In genomic region chr18:3649559-3650426, GRCh38 we compare ENCODE assay signal across 11 cellular contexts.
DNase-seq lines count a peak whose midpoint lies in the region; ATAC-seq and TF ChIP-seq lines count a peak whose summit lies in the region.
"Had no signal": no experiment of that assay in that cellular context is flagged by ENCODE, and none has a peak within 500 bp of the region (broad histone marks: within the 10 kb centered on the region; RNA-seq: fewer than 3 reads in every experiment).

No MANE protein-coding gene starts in this region.

- peaks cover 8% of the 10 kb centered on the region; the same call in 2 of the 3 replicates for H3K36me3 Mint-ChIP-seq in GM23338 (ENCODE audit: low read depth)
- no peaks in the 10 kb centered on the region for H3K36me3 Mint-ChIP-seq in effector memory CD8-positive, alpha-beta T cell (ENCODE audit: insufficient read depth)

- H3K36me3 ChIP-seq in GM23338 (ENCODE audit: insufficient read depth): no peaks in the 10 kb centered on the region

- peak overlapping the region; percentile 53; the same call in 1 of the 2 replicates for H3K27ac ChIP-seq in GM23338 (ENCODE audit: low read depth)

- no peak for ATAC-seq in GM23338
- ATAC-seq in effector memory CD8-positive, alpha-beta T cell (replicated peaks): no peak

- intact Hi-C loops in posterior vena cava (cut with DNase I): no loop called here

- no peak overlapping the region for H3K4me3 ChIP-seq in GM23338

- DNase-seq in GM23338 (ENCODE audit: low spot score) (no peak), SW480 (ENCODE audit: low spot score) (peak; percentile 75), fibroblast of peridontal ligament (ENCODE audit: extremely low read depth) (peak; percentile 60), posterior vena cava (ENCODE audit: low spot score) (peak; percentile 88), inferior parietal cortex (ENCODE audit: extremely low spot score) (no peak)
- DNase-seq in effector memory CD8-positive, alpha-beta T cell: no peak
- no peak for DNase-seq in activated CD4-positive, alpha-beta T cell treated with anti-CD3 and anti-CD28 coated beads for 4 hours
- DNase-seq in stimulated activated naive CD4-positive, alpha-beta T cell (lab: John Stamatoyannopoulos, UW): no peak
- DNase-seq: activated naive CD4-positive, alpha-beta T cell treated with anti-CD3 and anti-CD28 coated beads for 36 hours; GDM1; NCI-H1930 had no signal

- TF ChIP-seq CTCF in GM23338 (conservative IDR thresholded peaks at IDR 0.05; ENCODE audit: low read depth in 2 of 2): no peak

- H3F3A ChIP-seq in GM23338 (replicated peaks; ENCODE audit: low read depth): peaks cover 16% of the 10 kb centered on the region

- no peak overlapping the region for H3K27ac Mint-ChIP-seq in GM23338
- H3K27ac Mint-ChIP-seq in effector memory CD8-positive, alpha-beta T cell: no peak overlapping the region
- H3K27ac Mint-ChIP-seq: activated naive CD4-positive, alpha-beta T cell treated with anti-CD3 and anti-CD28 coated beads for 36 hours had no signal

- H3K9me3 Mint-ChIP-seq in GM23338: no peaks in the 10 kb centered on the region
- no peaks in the 10 kb centered on the region for H3K9me3 Mint-ChIP-seq in effector memory CD8-positive, alpha-beta T cell
- H3K9me3 Mint-ChIP-seq: activated naive CD4-positive, alpha-beta T cell treated with anti-CD3 and anti-CD28 coated beads for 36 hours had no signal

- H3K4me1 ChIP-seq in GM23338 (ENCODE audit: insufficient read depth): peaks cover 40% of the 10 kb centered on the region

- H3K79me2 ChIP-seq in GM23338 (replicated peaks; ENCODE audit: insufficient read depth): no peaks in the 10 kb centered on the region

- no peak overlapping the region for H3K4me3 Mint-ChIP-seq in GM23338
- no peak overlapping the region for H3K4me3 Mint-ChIP-seq in effector memory CD8-positive, alpha-beta T cell
- H3K4me3 Mint-ChIP-seq: activated naive CD4-positive, alpha-beta T cell treated with anti-CD3 and anti-CD28 coated beads for 36 hours had no signal

- H3K27me3 ChIP-seq in GM23338 (ENCODE audit: insufficient read depth): no peaks in the 10 kb centered on the region

- H3K4me1 Mint-ChIP-seq in GM23338: peaks cover 34% of the 10 kb centered on the region
- peaks cover 3% of the 10 kb centered on the region in 2 donors for H3K4me1 Mint-ChIP-seq in effector memory CD8-positive, alpha-beta T cell (ENCODE audit: low read depth in 2 of 2)

- 0 out of 2 replicates have a peak overlapping the region, but pooled peaks have one; percentile 50 for H3K4me2 ChIP-seq in GM23338

- H4K20me1 ChIP-seq in GM23338 (replicated peaks; ENCODE audit: insufficient read depth): no peaks in the 10 kb centered on the region

- H3K27me3 Mint-ChIP-seq in GM23338 (ENCODE audit: insufficient read depth, low read depth, poor library complexity): peaks cover 14% of the 10 kb centered on the region
- no peaks in the 10 kb centered on the region for H3K27me3 Mint-ChIP-seq in effector memory CD8-positive, alpha-beta T cell

- no peaks in the 10 kb centered on the region for H3K9me2 ChIP-seq in GM23338 (ENCODE audit: insufficient read depth)

- H2AFZ ChIP-seq in GM23338: no peak overlapping the region

TF ChIP-seq in GM23338, 12 proteins besides CTCF, POLR2A, EP300 and RAD21:
- TF ChIP-seq, protein P1, sequence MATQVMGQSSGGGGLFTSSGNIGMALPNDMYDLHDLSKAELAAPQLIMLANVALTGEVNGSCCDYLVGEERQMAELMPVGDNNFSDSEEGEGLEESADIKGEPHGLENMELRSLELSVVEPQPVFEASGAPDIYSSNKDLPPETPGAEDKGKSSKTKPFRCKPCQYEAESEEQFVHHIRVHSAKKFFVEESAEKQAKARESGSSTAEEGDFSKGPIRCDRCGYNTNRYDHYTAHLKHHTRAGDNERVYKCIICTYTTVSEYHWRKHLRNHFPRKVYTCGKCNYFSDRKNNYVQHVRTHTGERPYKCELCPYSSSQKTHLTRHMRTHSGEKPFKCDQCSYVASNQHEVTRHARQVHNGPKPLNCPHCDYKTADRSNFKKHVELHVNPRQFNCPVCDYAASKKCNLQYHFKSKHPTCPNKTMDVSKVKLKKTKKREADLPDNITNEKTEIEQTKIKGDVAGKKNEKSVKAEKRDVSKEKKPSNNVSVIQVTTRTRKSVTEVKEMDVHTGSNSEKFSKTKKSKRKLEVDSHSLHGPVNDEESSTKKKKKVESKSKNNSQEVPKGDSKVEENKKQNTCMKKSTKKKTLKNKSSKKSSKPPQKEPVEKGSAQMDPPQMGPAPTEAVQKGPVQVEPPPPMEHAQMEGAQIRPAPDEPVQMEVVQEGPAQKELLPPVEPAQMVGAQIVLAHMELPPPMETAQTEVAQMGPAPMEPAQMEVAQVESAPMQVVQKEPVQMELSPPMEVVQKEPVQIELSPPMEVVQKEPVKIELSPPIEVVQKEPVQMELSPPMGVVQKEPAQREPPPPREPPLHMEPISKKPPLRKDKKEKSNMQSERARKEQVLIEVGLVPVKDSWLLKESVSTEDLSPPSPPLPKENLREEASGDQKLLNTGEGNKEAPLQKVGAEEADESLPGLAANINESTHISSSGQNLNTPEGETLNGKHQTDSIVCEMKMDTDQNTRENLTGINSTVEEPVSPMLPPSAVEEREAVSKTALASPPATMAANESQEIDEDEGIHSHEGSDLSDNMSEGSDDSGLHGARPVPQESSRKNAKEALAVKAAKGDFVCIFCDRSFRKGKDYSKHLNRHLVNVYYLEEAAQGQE (IDR thresholded peaks at IDR 0.05; ENCODE audit: unreplicated experiment): no peak
- TF ChIP-seq POLR2AphosphoS5 (IDR thresholded peaks at IDR 0.05; ENCODE audit: low read depth) (no peak), JUNB (IDR thresholded peaks at IDR 0.05; ENCODE audit: unreplicated experiment) (no peak), NANOG (IDR thresholded peaks at IDR 0.05; ENCODE audit: borderline replicate concordance) (no peak)
- TF ChIP-seq, protein P2, sequence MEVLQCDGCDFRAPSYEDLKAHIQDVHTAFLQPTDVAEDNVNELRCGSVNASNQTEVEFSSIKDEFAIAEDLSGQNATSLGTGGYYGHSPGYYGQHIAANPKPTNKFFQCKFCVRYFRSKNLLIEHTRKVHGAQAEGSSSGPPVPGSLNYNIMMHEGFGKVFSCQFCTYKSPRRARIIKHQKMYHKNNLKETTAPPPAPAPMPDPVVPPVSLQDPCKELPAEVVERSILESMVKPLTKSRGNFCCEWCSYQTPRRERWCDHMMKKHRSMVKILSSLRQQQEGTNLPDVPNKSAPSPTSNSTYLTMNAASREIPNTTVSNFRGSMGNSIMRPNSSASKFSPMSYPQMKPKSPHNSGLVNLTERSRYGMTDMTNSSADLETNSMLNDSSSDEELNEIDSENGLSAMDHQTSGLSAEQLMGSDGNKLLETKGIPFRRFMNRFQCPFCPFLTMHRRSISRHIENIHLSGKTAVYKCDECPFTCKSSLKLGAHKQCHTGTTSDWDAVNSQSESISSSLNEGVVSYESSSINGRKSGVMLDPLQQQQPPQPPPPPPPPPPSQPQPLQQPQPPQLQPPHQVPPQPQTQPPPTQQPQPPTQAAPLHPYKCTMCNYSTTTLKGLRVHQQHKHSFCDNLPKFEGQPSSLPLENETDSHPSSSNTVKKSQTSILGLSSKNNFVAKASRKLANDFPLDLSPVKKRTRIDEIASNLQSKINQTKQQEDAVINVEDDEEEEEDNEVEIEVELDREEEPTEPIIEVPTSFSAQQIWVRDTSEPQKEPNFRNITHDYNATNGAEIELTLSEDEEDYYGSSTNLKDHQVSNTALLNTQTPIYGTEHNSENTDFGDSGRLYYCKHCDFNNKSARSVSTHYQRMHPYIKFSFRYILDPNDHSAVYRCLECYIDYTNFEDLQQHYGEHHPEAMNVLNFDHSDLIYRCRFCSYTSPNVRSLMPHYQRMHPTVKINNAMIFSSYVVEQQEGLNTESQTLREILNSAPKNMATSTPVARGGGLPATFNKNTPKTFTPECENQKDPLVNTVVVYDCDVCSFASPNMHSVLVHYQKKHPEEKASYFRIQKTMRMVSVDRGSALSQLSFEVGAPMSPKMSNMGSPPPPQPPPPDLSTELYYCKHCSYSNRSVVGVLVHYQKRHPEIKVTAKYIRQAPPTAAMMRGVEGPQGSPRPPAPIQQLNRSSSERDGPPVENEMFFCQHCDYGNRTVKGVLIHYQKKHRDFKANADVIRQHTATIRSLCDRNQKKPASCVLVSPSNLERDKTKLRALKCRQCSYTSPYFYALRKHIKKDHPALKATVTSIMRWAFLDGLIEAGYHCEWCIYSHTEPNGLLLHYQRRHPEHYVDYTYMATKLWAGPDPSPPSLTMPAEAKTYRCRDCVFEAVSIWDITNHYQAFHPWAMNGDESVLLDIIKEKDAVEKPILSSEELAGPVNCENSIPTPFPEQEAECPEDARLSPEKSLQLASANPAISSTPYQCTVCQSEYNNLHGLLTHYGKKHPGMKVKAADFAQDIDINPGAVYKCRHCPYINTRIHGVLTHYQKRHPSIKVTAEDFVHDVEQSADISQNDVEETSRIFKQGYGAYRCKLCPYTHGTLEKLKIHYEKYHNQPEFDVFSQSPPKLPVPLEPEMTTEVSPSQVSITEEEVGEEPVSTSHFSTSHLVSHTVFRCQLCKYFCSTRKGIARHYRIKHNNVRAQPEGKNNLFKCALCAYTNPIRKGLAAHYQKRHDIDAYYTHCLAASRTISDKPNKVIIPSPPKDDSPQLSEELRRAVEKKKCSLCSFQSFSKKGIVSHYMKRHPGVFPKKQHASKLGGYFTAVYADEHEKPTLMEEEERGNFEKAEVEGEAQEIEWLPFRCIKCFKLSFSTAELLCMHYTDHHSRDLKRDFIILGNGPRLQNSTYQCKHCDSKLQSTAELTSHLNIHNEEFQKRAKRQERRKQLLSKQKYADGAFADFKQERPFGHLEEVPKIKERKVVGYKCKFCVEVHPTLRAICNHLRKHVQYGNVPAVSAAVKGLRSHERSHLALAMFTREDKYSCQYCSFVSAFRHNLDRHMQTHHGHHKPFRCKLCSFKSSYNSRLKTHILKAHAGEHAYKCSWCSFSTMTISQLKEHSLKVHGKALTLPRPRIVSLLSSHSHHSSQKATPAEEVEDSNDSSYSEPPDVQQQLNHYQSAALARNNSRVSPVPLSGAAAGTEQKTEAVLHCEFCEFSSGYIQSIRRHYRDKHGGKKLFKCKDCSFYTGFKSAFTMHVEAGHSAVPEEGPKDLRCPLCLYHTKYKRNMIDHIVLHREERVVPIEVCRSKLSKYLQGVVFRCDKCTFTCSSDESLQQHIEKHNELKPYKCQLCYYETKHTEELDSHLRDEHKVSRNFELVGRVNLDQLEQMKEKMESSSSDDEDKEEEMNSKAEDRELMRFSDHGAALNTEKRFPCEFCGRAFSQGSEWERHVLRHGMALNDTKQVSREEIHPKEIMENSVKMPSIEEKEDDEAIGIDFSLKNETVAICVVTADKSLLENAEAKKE (CRISPR knock-in tag; IDR thresholded peaks at IDR 0.05): no peak

Comparison
In these comparisons a context has a peak if more than half of its experiments do, and no peak if none do; other contexts are left out.
1. DNase-seq: peak in SW480 (single experiment), fibroblast of peridontal ligament (single experiment) and posterior vena cava (single experiment); none in GM23338 (single experiment), effector memory CD8-positive, alpha-beta T cell (0 of 3), inferior parietal cortex (single experiment), activated CD4-positive, alpha-beta T cell treated with anti-CD3 and anti-CD28 coated beads for 4 hours (0 of 2) and stimulated activated naive CD4-positive, alpha-beta T cell (0 of 6).